10 cellular contexts compared by ENCODE assay signal in the genomic region with DNA sequence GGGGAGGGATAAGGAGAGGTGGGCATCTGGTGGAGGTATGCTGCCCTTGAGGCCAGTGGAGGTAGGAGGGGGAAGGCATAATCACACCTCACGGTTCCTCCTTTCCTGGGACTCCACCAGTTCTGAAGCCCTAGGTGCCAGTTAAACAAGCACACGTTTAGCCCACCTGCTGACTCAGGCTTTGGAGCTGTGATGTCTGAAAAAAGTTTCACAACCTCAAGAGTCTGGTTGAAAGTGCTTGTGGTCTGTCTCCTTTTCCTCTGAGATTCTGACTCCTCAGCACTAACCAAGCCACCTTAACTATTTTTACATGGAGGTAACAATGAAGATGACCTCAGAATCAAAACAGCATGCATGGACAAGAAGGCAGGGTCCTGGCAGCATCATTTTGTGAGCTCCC. TPM values are rescaled to one million over a fixed set of nuclear protein-coding genes. Genes with fewer than 3 reads are reported as not detected.
DNase-seq lines count a peak whose midpoint lies in the region; ATAC-seq and TF ChIP-seq lines count a peak whose summit lies in the region.
"Had no signal": no experiment of that assay in that cellular context is flagged by ENCODE, and none has a peak within 500 bp of the region (broad histone marks: within the 10 kb centered on the region; RNA-seq: fewer than 3 reads in every experiment).

No MANE protein-coding gene starts in this region.

- H3K9ac ChIP-seq in mesendoderm (ENCODE audit: low read length), result no peak overlapping the region

- no CpG with 5 or more reads among the region's 2 CpGs for WGBS in mesendoderm (ENCODE audit: extremely low coverage, insufficient coverage, low lambda C conversion rate)

- DNase-seq in activated CD4-positive, alpha-beta T cell treated with anti-CD3 and anti-CD28 coated beads, Interleukin-2, amount 10 ng/mL, durations not matched to agents 24 days and 14 days, result peak; percentile 71
- DNase-seq in activated CD4-positive, alpha-beta T cell treated with anti-CD3 and anti-CD28 coated beads for 4 hours, result no peak
- DNase-seq in RPMI7951 (ENCODE audit: low read depth) (peak; percentile 51), mesendoderm (peak; percentile 62), middle frontal gyrus (ENCODE audit: extremely low spot score, low spot score) (no peak), retina (no peak), coronary artery (ENCODE audit: low spot score) (no peak)

- H3K9me3 Mint-ChIP-seq in activated CD4-positive, alpha-beta T cell treated with anti-CD3 and anti-CD28 coated beads, Interleukin-2, amount 10 ng/mL, durations not matched to agents 24 days and 14 days, result no peaks in the 10 kb centered on the region
- H3K9me3 Mint-ChIP-seq: nephron had no signal

- peaks cover 16% of the 10 kb centered on the region for H3K4me1 Mint-ChIP-seq in activated CD4-positive, alpha-beta T cell treated with anti-CD3 and anti-CD28 coated beads, Interleukin-2, amount 10 ng/mL, durations not matched to agents 24 days and 14 days
- H3K4me1 Mint-ChIP-seq: nephron had no signal

- H2BK5ac ChIP-seq in mesendoderm (ENCODE audit: low read length), result no peak overlapping the region

- H2BK15ac ChIP-seq in mesendoderm (replicated peaks; ENCODE audit: low read depth), result no peak overlapping the region

- no peak overlapping the region for H2BK120ac ChIP-seq in mesendoderm (ENCODE audit: low read depth, low read length)

- no peaks in the 10 kb centered on the region for H3K27me3 Mint-ChIP-seq in activated CD4-positive, alpha-beta T cell treated with anti-CD3 and anti-CD28 coated beads, Interleukin-2, amount 10 ng/mL, durations not matched to agents 24 days and 14 days

- H3K4me2 ChIP-seq in mesendoderm (ENCODE audit: low read length), result no peak overlapping the region

- H3K27ac ChIP-seq in mesendoderm (ENCODE audit: low read depth, low read length) (peak overlapping the region; percentile 30), coronary artery (no peak overlapping the region)
- H3K27ac ChIP-seq: C4-2B had no signal

- H3K4me3 ChIP-seq in mesendoderm (ENCODE audit: low read length), result no peak overlapping the region
- no peak overlapping the region for H3K4me3 ChIP-seq in coronary artery

- H3K79me1 ChIP-seq in mesendoderm (ENCODE audit: low read length), result no peaks in the 10 kb centered on the region

- H3K36me3 Mint-ChIP-seq in activated CD4-positive, alpha-beta T cell treated with anti-CD3 and anti-CD28 coated beads, Interleukin-2, amount 10 ng/mL, durations not matched to agents 24 days and 14 days (ENCODE audit: low read depth), result peaks cover 46% of the 10 kb centered on the region

- peak overlapping the region; percentile 39 for H3K27ac Mint-ChIP-seq in activated CD4-positive, alpha-beta T cell treated with anti-CD3 and anti-CD28 coated beads, Interleukin-2, amount 10 ng/mL, durations not matched to agents 24 days and 14 days

- H3K4ac ChIP-seq in mesendoderm (ENCODE audit: low read depth, low read length), result no peak overlapping the region

- no peaks in the 10 kb centered on the region for H3K79me2 ChIP-seq in mesendoderm (ENCODE audit: control insufficient read depth, insufficient read depth, low read length)

- no peak overlapping the region for H4K5ac ChIP-seq in mesendoderm (ENCODE audit: low read length)

- intact Hi-C loops in activated CD4-positive, alpha-beta T cell treated with anti-CD3 and anti-CD28 coated beads, Interleukin-2, amount 10 ng/mL, durations not matched to agents 24 days and 14 days (cut with micrococcal nuclease), result loop anchor here (2.0 kb wide), 1 partner anchor 24 kb away; the partner anchor contains the start of gene HPS3

- H3K23ac ChIP-seq in mesendoderm (ENCODE audit: low read length), result no peak overlapping the region

- H2AK5ac ChIP-seq in mesendoderm (ENCODE audit: low read length), result no peak overlapping the region

- no peaks in the 10 kb centered on the region for H3K27me3 ChIP-seq in mesendoderm (ENCODE audit: insufficient read depth, low read length, poor library complexity)

- no peak for TF ChIP-seq CTCF in coronary artery (IDR thresholded peaks at IDR 0.05)

- H3K56ac ChIP-seq in mesendoderm (ENCODE audit: low read length), result peak overlapping the region; percentile 46

- H3K4me1 ChIP-seq in mesendoderm (ENCODE audit: control insufficient read depth, low read depth, low read length), result peaks cover 3% of the 10 kb centered on the region

- ATAC-seq in HG02798 (IDR thresholded peaks at IDR 0.05; ENCODE audit: poor library complexity, unreplicated experiment), result peak; percentile 94

- H3K36me3 ChIP-seq in mesendoderm (ENCODE audit: control insufficient read depth, insufficient read depth, low read length), result no peaks in the 10 kb centered on the region

- no peak overlapping the region for H3K18ac ChIP-seq in mesendoderm (ENCODE audit: low read length)

- no peak overlapping the region for H4K8ac ChIP-seq in mesendoderm (ENCODE audit: low read depth, low read length)

- no peak overlapping the region for H3K4me3 Mint-ChIP-seq in activated CD4-positive, alpha-beta T cell treated with anti-CD3 and anti-CD28 coated beads, Interleukin-2, amount 10 ng/mL, durations not matched to agents 24 days and 14 days
- H3K4me3 Mint-ChIP-seq: nephron had no signal

RNA-seq across cellular contexts. Expression of gene HPS3, which starts 23.0 kb away (rescaled TPM):
- total RNA-seq in activated CD4-positive, alpha-beta T cell treated with anti-CD3 and anti-CD28 coated beads, Interleukin-2, amount 10 ng/mL, durations not matched to agents 24 days and 14 days, result 15.3 and 17.4 TPM in 2 replicates
- 40.5 and 50.3 TPM in 2 replicates for total RNA-seq in RPMI7951 (2014; rRNA removed; shearing (Covaris generic))
- polyA plus RNA-seq in mesendoderm (2013, experiment 1 of 2), result 16.5 TPM
- polyA plus RNA-seq in mesendoderm (2013, experiment 2 of 2), result 15.7 TPM

Comparison
In these comparisons a context has a peak if more than half of its experiments do, and no peak if none do; other contexts are left out.
1. DNase-seq: peak in activated CD4-positive, alpha-beta T cell treated with anti-CD3 and anti-CD28 coated beads, Interleukin-2, amount 10 ng/mL, durations not matched to agents 24 days and 14 days (single experiment), RPMI7951 (single experiment) and mesendoderm (single experiment); none in activated CD4-positive, alpha-beta T cell treated with anti-CD3 and anti-CD28 coated beads for 4 hours (0 of 2), middle frontal gyrus (single experiment), retina (single experiment) and coronary artery (single experiment).